In the genomic region with DNA sequence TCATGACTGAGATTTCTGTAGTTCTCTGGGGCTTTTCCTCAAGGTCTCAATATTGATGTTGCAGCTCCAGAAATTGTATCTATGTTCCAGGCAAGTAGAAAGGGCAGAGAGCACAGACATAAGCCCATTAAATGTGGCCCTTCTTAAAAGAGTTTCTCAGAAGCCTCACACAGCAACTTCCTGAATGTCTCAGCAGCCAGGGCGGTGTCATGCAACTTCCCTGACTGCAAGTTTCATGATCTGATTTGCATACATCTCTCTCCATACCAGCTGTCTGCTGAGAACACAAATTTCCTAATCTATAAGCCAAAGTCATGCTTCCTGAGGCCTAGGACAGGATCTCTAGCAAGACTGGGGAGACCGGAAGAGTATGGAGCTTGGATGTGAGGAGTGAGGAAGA, we compare ENCODE assay signal across 15 cellular contexts. TPM values are rescaled to one million over a fixed set of nuclear protein-coding genes. Genes with fewer than 3 reads are reported as not detected.
A peak's percentile ranks its signal among the peaks of the same experiment; 100 is the strongest.
DNase-seq lines count a peak whose midpoint lies in the region; ATAC-seq, FAIRE-seq and TF ChIP-seq lines count a peak whose summit lies in the region.
"Had no signal": no experiment of that assay in that cellular context is flagged by ENCODE, and none has a peak within 500 bp of the region (broad histone marks: within the 10 kb centered on the region; RNA-seq: fewer than 3 reads in every experiment).

No MANE protein-coding gene starts in this region.

- no peaks in the 10 kb centered on the region for H4K20me1 ChIP-seq in HepG2 (ENCODE audit: insufficient read depth, low read length)

- no peak for TF ChIP-seq POLR2A in HepG2 (IDR thresholded peaks at IDR 0.05; ENCODE audit: insufficient read depth in 1 of 2, low read depth in 2 of 2, low read length in 2 of 2)

- H3K27me3 Mint-ChIP-seq in natural killer cell (ENCODE audit: low read depth in 2 of 2) = no peaks in the 10 kb centered on the region

- no peak overlapping the region for H3K4me3 Mint-ChIP-seq in natural killer cell
- H3K4me3 Mint-ChIP-seq: activated CD4-positive, alpha-beta T cell treated with anti-CD3 and anti-CD28 coated beads for 36 hours; endodermal cell had no signal

- BruUV-seq in HepG2 (replicated peaks; lab: Mats Ljungman, UMichigan) = no TSS peak

- DNase-seq in natural killer cell = no peak
- no peak for DNase-seq in HepG2 (ENCODE audit: low spot score)
- DNase-seq in cortex of kidney (lab: John Stamatoyannopoulos, UW) = no peak
- no peak for DNase-seq in dermis blood vessel endothelial cell
- DNase-seq: activated CD4-positive, alpha-beta T cell treated with anti-CD3 and anti-CD28 coated beads for 36 hours; endodermal cell; GDM1 had no signal

- H3K27me3 ChIP-seq in HepG2 (ENCODE audit: control insufficient read depth in 1 of 2, insufficient read depth in 2 of 2, low read length in 2 of 2) = no peaks in the 10 kb centered on the region

- H3K4me1 Mint-ChIP-seq in natural killer cell = no peaks in the 10 kb centered on the region
- H3K4me1 Mint-ChIP-seq: activated CD4-positive, alpha-beta T cell treated with anti-CD3 and anti-CD28 coated beads for 36 hours had no signal

- no peak overlapping the region for H3K27ac Mint-ChIP-seq in natural killer cell
- H3K27ac Mint-ChIP-seq: activated CD4-positive, alpha-beta T cell treated with anti-CD3 and anti-CD28 coated beads for 36 hours; endodermal cell had no signal

- peak; percentile 83 for ATAC-seq in GM18498 (IDR thresholded peaks at IDR 0.05; ENCODE audit: unreplicated experiment)
- ATAC-seq in GM19395 (IDR thresholded peaks at IDR 0.05; ENCODE audit: unreplicated experiment) = peak; percentile 86
- ATAC-seq in HG02642 (IDR thresholded peaks at IDR 0.05; ENCODE audit: poor library complexity, unreplicated experiment) = peak; percentile 95
- ATAC-seq in HG03442 (IDR thresholded peaks at IDR 0.05; ENCODE audit: unreplicated experiment) = peak; percentile 88
- no peak for ATAC-seq in natural killer cell
- ATAC-seq in HepG2 = no peak
- ATAC-seq: activated CD4-positive, alpha-beta T cell treated with anti-CD3 and anti-CD28 coated beads for 36 hours had no signal

- no peak overlapping the region for H2AFZ ChIP-seq in HepG2 (ENCODE audit: low read length)

- no peak overlapping the region for H3K9ac ChIP-seq in HepG2 (ENCODE audit: insufficient read depth, low read depth, low read length)

- no peak overlapping the region for H3K27ac ChIP-seq in HepG2 (ENCODE audit: extremely low read length, insufficient read depth, low read length)
- H3K27ac ChIP-seq: A549, HL-60 had no signal

- H3K36me3 ChIP-seq in HepG2 (replicated peaks in 1 of 2; ENCODE audit: control insufficient read depth in 1 of 2, insufficient read depth in 2 of 2, low read length in 2 of 2) = no peaks in the 10 kb centered on the region

- 4% methylated on average over 2 of the region's 2 CpGs for WGBS in HepG2 (ENCODE audit: low lambda C conversion rate)

- no peaks in the 10 kb centered on the region for H3K9me3 ChIP-seq in HepG2 (ENCODE audit: low read length)
- H3K9me3 ChIP-seq: A549 had no signal

- no peak for TF ChIP-seq EP300 in HepG2 (IDR thresholded peaks at IDR 0.05; ENCODE audit: low read depth in 2 of 2, low read length in 2 of 2)
- TF ChIP-seq EP300 in HepG2 (CRISPR knock-in tag; IDR thresholded peaks at IDR 0.05; ENCODE audit: borderline replicate concordance) = no peak

- no peaks in the 10 kb centered on the region for H3K79me2 ChIP-seq in HepG2 (ENCODE audit: insufficient read depth, low read length)

- H3K4me3 ChIP-seq in HepG2 (replicated peaks in 1 of 3; ENCODE audit: insufficient read depth in 1 of 3, low read depth in 2 of 3, low read length in 3 of 3) = no peak overlapping the region
- H3K4me3 ChIP-seq: A549 had no signal

- no peaks in the 10 kb centered on the region for H3K36me3 Mint-ChIP-seq in natural killer cell

- CTCF ChIA-PET in HepG2 (lab: Yijun Ruan, JAX; ENCODE audit: low intra/inter-chr PET ratio, low total read pairs) = no interaction called here

- intact Hi-C loops in natural killer cell (cut with micrococcal nuclease) (no loop called here), HepG2 (cut with micrococcal nuclease; ENCODE audit: unreplicated experiment) (no loop called here)

- no peak overlapping the region for H3K4me2 ChIP-seq in HepG2 (ENCODE audit: low read depth, low read length)
- H3K4me2 ChIP-seq: A549 had no signal

- no peak for TF ChIP-seq RAD21 in HepG2 (CRISPR knock-in tag; IDR thresholded peaks at IDR 0.05)

- no peak for FAIRE-seq in HepG2 (lab: Jason Lieb, UNC)
- FAIRE-seq: A549, keratinocyte had no signal

- TF ChIP-seq CTCF in natural killer cell (IDR thresholded peaks at IDR 0.05) = no peak
- no peak for TF ChIP-seq CTCF in HepG2 (CRISPR knock-in tag; IDR thresholded peaks at IDR 0.05)

- no peaks in the 10 kb centered on the region for H3K4me1 ChIP-seq in HepG2 (ENCODE audit: insufficient read depth, low read length)
- H3K4me1 ChIP-seq: A549 had no signal

- POLR2A ChIA-PET in HepG2 (lab: Yijun Ruan, JAX) = no interaction called here

- in situ Hi-C loops in HepG2 (cut with HindIII; ENCODE audit: extremely low pct_ligation_motif_present, low pct_unique_long_range_greater_than_20kb) = no loop called here

- peaks cover 2 to 3% of the 10 kb centered on the region in 2 donors for H3K9me3 Mint-ChIP-seq in natural killer cell
- H3K9me3 Mint-ChIP-seq: endodermal cell had no signal

TF ChIP-seq in HepG2, 621 proteins besides CTCF, POLR2A, EP300 and RAD21 (continues in another document):
- TF ChIP-seq, protein P1, sequence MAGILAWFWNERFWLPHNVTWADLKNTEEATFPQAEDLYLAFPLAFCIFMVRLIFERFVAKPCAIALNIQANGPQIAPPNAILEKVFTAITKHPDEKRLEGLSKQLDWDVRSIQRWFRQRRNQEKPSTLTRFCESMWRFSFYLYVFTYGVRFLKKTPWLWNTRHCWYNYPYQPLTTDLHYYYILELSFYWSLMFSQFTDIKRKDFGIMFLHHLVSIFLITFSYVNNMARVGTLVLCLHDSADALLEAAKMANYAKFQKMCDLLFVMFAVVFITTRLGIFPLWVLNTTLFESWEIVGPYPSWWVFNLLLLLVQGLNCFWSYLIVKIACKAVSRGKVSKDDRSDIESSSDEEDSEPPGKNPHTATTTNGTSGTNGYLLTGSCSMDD (CRISPR knock-in tag; IDR thresholded peaks at IDR 0.05) = no peak
- no peak for TF ChIP-seq ZNF33A (CRISPR knock-in tag; IDR thresholded peaks at IDR 0.05; ENCODE audit: borderline replicate concordance)
- TF ChIP-seq SKI (IDR thresholded peaks at IDR 0.05; ENCODE audit: partially characterized antibody) = no peak
- TF ChIP-seq ZNF75D (CRISPR knock-in tag; IDR thresholded peaks at IDR 0.05; ENCODE audit: borderline replicate concordance) = no peak
- no peak for TF ChIP-seq SMYD3 (CRISPR knock-in tag; IDR thresholded peaks at IDR 0.05)
- TF ChIP-seq ZNF317 (CRISPR knock-in tag; IDR thresholded peaks at IDR 0.05) = no peak
- TF ChIP-seq DR1 (CRISPR knock-in tag; IDR thresholded peaks at IDR 0.05) = no peak
- TF ChIP-seq ZNF180 (CRISPR knock-in tag; IDR thresholded peaks at IDR 0.05; ENCODE audit: borderline replicate concordance, low read depth) = no peak
- TF ChIP-seq, protein P2, sequence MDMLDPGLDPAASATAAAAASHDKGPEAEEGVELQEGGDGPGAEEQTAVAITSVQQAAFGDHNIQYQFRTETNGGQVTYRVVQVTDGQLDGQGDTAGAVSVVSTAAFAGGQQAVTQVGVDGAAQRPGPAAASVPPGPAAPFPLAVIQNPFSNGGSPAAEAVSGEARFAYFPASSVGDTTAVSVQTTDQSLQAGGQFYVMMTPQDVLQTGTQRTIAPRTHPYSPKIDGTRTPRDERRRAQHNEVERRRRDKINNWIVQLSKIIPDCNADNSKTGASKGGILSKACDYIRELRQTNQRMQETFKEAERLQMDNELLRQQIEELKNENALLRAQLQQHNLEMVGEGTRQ (IDR thresholded peaks at IDR 0.05; ENCODE audit: low read depth, low read length) = no peak
- TF ChIP-seq, protein P2 (CRISPR knock-in tag; IDR thresholded peaks at IDR 0.05; ENCODE audit: borderline replicate concordance) = no peak
- TF ChIP-seq MLLT10 (CRISPR knock-in tag; IDR thresholded peaks at IDR 0.05) = no peak

RNA-seq across cellular contexts. Expression of a gene that starts 13.0 kb away (rescaled TPM):
- not detected for total RNA-seq in natural killer cell
- total RNA-seq in HepG2 (2016; rRNA removed; fragmentation: Illumina TruSeq; extraction: Trizol) = not detected in 2 replicates
- not detected in 2 replicates for total RNA-seq in HepG2 (2016; cell fraction: cytosol; rRNA removed; fragmentation: Illumina TruSeq; extraction: Trizol; ENCODE audit: low read depth)
- total RNA-seq in HepG2 (2016; cell fraction: insoluble cytoplasmic fraction; rRNA removed; fragmentation: Illumina TruSeq; extraction: Trizol) = not detected in 2 replicates
- not detected in 2 replicates for total RNA-seq in HepG2 (2016; cell fraction: membrane; rRNA removed; fragmentation: Illumina TruSeq; extraction: Trizol)
- not detected in 2 replicates for total RNA-seq in HepG2 (2016; cell fraction: nucleus; rRNA removed; fragmentation: Illumina TruSeq; extraction: Trizol)
- not detected in 2 replicates for polyA plus RNA-seq in HepG2 (2011; rRNA removed)
- not detected in 2 replicates for polyA plus RNA-seq in HepG2 (2011; cell fraction: cytosol; rRNA removed)
- not detected in 2 replicates for polyA plus RNA-seq in HepG2 (2011; cell fraction: nucleus; rRNA removed)
- polyA plus RNA-seq in HepG2 (2012) = not detected in 2 replicates
- not detected in 2 replicates for polyA plus RNA-seq in HepG2 (2016; cell fraction: cytosol; fragmentation: Illumina TruSeq; extraction: Trizol; ENCODE audit: low read depth)
- polyA plus RNA-seq in HepG2 (2016; cell fraction: insoluble cytoplasmic fraction; fragmentation: Illumina TruSeq; extraction: Trizol; ENCODE audit: low read depth) = not detected in 2 replicates
- polyA plus RNA-seq in HepG2 (2016; cell fraction: membrane; fragmentation: Illumina TruSeq; extraction: Trizol; ENCODE audit: low read depth) = not detected in 2 replicates
- polyA plus RNA-seq in HepG2 (2016; cell fraction: nucleus; fragmentation: Illumina TruSeq; extraction: Trizol; ENCODE audit: insufficient read depth, low read depth) = not detected in 2 replicates
- not detected in 2 replicates for polyA minus RNA-seq in HepG2 (2011; rRNA and poly(A)+ RNA removed; ENCODE audit: low replicate concordance)
- polyA minus RNA-seq in HepG2 (2011; cell fraction: cytosol; rRNA and poly(A)+ RNA removed) = not detected in 2 replicates
- polyA minus RNA-seq in HepG2 (2011; cell fraction: nucleus; rRNA and poly(A)+ RNA removed) = not detected in 2 replicates
- 0.17 and 0.19 TPM in 2 replicates for total RNA-seq in dermis blood vessel endothelial cell
- total RNA-seq: activated CD4-positive, alpha-beta T cell treated with anti-CD3 and anti-CD28 coated beads for 36 hours; OCI-LY7 had no signal
- polyA plus RNA-seq: A549, keratinocyte had no signal

Comparison
In these comparisons a context has a peak if more than half of its experiments do, and no peak if none do; other contexts are left out.
1. ATAC-seq: peak in GM18498 (single experiment), GM19395 (single experiment), HG02642 (single experiment) and HG03442 (single experiment); none in natural killer cell (0 of 3) and HepG2 (single experiment).